In genomic region chr5:116076496-116076895, GRCh38 we compare ENCODE assay signal across 10 cellular contexts. TPM values are rescaled to one million over a fixed set of nuclear protein-coding genes. Genes with fewer than 3 reads are reported as not detected.
A peak's percentile ranks its signal among the peaks of the same experiment; 100 is the strongest.
DNase-seq lines count a peak whose midpoint lies in the region; ATAC-seq, FAIRE-seq and TF ChIP-seq lines count a peak whose summit lies in the region.
"Had no signal": no experiment of that assay in that cellular context is flagged by ENCODE, and none has a peak within 500 bp of the region (broad histone marks: within the 10 kb centered on the region; RNA-seq: fewer than 3 reads in every experiment).

No MANE protein-coding gene starts in this region.

- no peak overlapping the region for H3K4me3 ChIP-seq in bronchial epithelial cell (ENCODE audit: low read depth, low read length)
- no peak overlapping the region for H3K4me3 ChIP-seq in psoas muscle

- peak; percentile 6 for DNase-seq in bronchial epithelial cell (ENCODE audit: low read depth)
- DNase-seq in HCEC 1CT: no peak
- DNase-seq in psoas muscle: no peak
- DNase-seq in putamen (ENCODE audit: low spot score): no peak
- DNase-seq in NCI-H345 treated with DMSO at 0.1 percent for 48 hours (lab: John Stamatoyannopoulos, UW; ENCODE audit: unreplicated experiment): no peak

- no peak for TF ChIP-seq CTCF in bronchial epithelial cell (IDR thresholded peaks at IDR 0.05; ENCODE audit: insufficient read depth, low read length, severe bottlenecking)
- no peak for TF ChIP-seq CTCF in psoas muscle (IDR thresholded peaks at IDR 0.05)

- intact Hi-C loops in psoas muscle (cut with DNase I): loop anchor here in 1 of 2 donors (10.0 kb wide), 1 partner anchor 1708 kb away; no protein-coding TSS in a partner anchor

- no peaks in the 10 kb centered on the region for H3K4me1 ChIP-seq in psoas muscle

- H3K27ac ChIP-seq in psoas muscle: no peak overlapping the region

- WGBS in psoas muscle, 3 donors: 93 to 97% (median 94%) methylated on average over 1 of the region's 1 CpG

- H3K27me3 ChIP-seq in bronchial epithelial cell (ENCODE audit: control insufficient read depth, insufficient read depth, low read length): no peaks in the 10 kb centered on the region
- peaks cover 0 to 2% (median 0%) of the 10 kb centered on the region in 3 donors for H3K27me3 ChIP-seq in psoas muscle (ENCODE audit: insufficient read depth in 3 of 3, low read length in 2 of 3)

- no peaks in the 10 kb centered on the region for H3K9me3 ChIP-seq in psoas muscle

- ATAC-seq in GM18508 (IDR thresholded peaks at IDR 0.05; ENCODE audit: insufficient read depth, unreplicated experiment): peak; percentile 99
- ATAC-seq in GM21381 (IDR thresholded peaks at IDR 0.05; ENCODE audit: unreplicated experiment): peak; percentile 99
- ATAC-seq in HG03432 (IDR thresholded peaks at IDR 0.05; ENCODE audit: unreplicated experiment): peak; percentile 99
- no peak for ATAC-seq in psoas muscle

- no peak for FAIRE-seq in bronchial epithelial cell (lab: Jason Lieb, UNC)

- H3K36me3 ChIP-seq in bronchial epithelial cell (ENCODE audit: control insufficient read depth, insufficient read depth, low read length): no peaks in the 10 kb centered on the region
- H3K36me3 ChIP-seq in psoas muscle (ENCODE audit: insufficient read depth in 1 of 2, low read depth in 1 of 2): no peaks in the 10 kb centered on the region

RNA-seq across cellular contexts. Expression of gene COMMD10, which starts 8.3 kb away (rescaled TPM):
- total RNA-seq in bronchial epithelial cell (29.1 and 30.3 TPM in 2 replicates), psoas muscle (10 to 100 TPM; 15.0 to 21.8 (median 17.9) TPM)
- polyA plus RNA-seq in psoas muscle: 10 to 100 TPM in 1 of 3 donors, 1 to 10 TPM in 2; 8.4 to 23.0 (median 9.8) TPM

RNA-seq across cellular contexts. Expression of gene ARL14EPL, which starts 44.2 kb away (rescaled TPM):
- total RNA-seq in bronchial epithelial cell (not detected in 2 replicates), psoas muscle (not detected)
- under 1 TPM in 2 of 3 donors, not detected in 1; 0.03 to 0.08 TPM for polyA plus RNA-seq in psoas muscle
- total RNA-seq: cerebellum, SK-MEL-5 had no signal

Comparison
In these comparisons a context has a peak if more than half of its experiments do, and no peak if none do; other contexts are left out.
1. ATAC-seq: peak in GM18508 (single experiment), GM21381 (single experiment) and HG03432 (single experiment); none in psoas muscle (0 of 4).